Comparison of ENCODE assay signal across 12 cellular contexts in the genomic region with DNA sequence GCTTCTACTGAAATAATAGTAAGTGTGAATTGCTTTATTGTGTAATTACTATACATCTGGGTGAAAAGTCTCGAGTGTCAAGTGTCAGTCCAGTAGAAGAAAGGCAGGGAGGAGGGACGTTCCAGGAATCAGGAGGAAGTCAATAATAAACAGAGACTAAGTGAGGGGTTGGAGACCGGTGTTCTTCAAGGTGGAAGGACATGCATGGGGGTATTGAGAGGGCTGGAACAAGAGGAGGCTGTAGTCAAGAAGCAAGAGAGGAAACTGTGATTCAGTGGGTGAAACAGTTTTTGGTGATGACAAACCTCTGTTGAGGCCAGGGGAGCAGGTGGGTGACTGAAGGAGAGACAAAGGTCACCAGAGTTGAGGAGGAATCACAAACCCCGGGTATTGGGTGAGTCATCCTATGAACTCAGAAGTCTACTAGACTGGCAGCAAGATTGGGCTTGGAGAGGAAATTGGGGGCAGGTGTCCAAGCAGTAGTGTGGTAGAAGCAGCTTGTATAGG. TPM values are rescaled to one million over a fixed set of nuclear protein-coding genes. Genes with fewer than 3 reads are reported as not detected.
DNase-seq lines count a peak whose midpoint lies in the region; ATAC-seq and TF ChIP-seq lines count a peak whose summit lies in the region.
"Had no signal": no experiment of that assay in that cellular context is flagged by ENCODE, and none has a peak within 500 bp of the region (broad histone marks: within the 10 kb centered on the region; RNA-seq: fewer than 3 reads in every experiment).

No MANE protein-coding gene starts in this region.

- H3K27me3 ChIP-seq in tibial artery, result peaks cover 0 to 11% of the 10 kb centered on the region in 2 donors
- H3K27me3 ChIP-seq: colonic mucosa had no signal

- no peak overlapping the region for H3K27ac ChIP-seq in tibial artery
- H3K27ac ChIP-seq: colonic mucosa had no signal

- ATAC-seq in GM18909 (IDR thresholded peaks at IDR 0.05; ENCODE audit: poor library complexity, unreplicated experiment), result peak; percentile 68
- ATAC-seq: right cardiac atrium had no signal

- no peak for TF ChIP-seq CTCF in tibial artery (IDR thresholded peaks at IDR 0.05)
- no peak for TF ChIP-seq CTCF in glutamatergic neuron (IDR thresholded peaks at IDR 0.05; ENCODE audit: partially characterized antibody, unreplicated experiment)

- H3K36me3 Mint-ChIP-seq in activated T-cell treated with anti-CD3 and anti-CD28 coated beads, Interleukin-2, amount 50 U/mL, for 24 hours (ENCODE audit: low read depth), result no peaks in the 10 kb centered on the region
- H3K36me3 Mint-ChIP-seq in glutamatergic neuron (ENCODE audit: unreplicated experiment), result no peaks in the 10 kb centered on the region

- H3K4me3 ChIP-seq in tibial artery, result no peak overlapping the region
- H3K4me3 ChIP-seq: colonic mucosa had no signal

- H3K4me3 Mint-ChIP-seq in activated T-cell treated with anti-CD3 and anti-CD28 coated beads, Interleukin-2, amount 50 U/mL, for 24 hours, result peak overlapping the region; percentile 11
- no peak overlapping the region for H3K4me3 Mint-ChIP-seq in glutamatergic neuron (ENCODE audit: unreplicated experiment)

- peak overlapping the region; percentile 90 for H3K27ac Mint-ChIP-seq in activated T-cell treated with anti-CD3 and anti-CD28 coated beads, Interleukin-2, amount 50 U/mL, for 24 hours
- H3K27ac Mint-ChIP-seq in glutamatergic neuron (ENCODE audit: unreplicated experiment), result no peak overlapping the region

- no peaks in the 10 kb centered on the region for H3K36me3 ChIP-seq in tibial artery
- H3K36me3 ChIP-seq: colonic mucosa had no signal

- no peaks in the 10 kb centered on the region for H3K9me3 ChIP-seq in tibial artery
- H3K9me3 ChIP-seq: colonic mucosa had no signal

- DNase-seq in HPDE6-E6E7 (ENCODE audit: extremely low spot score) (peak; percentile 45), tibial artery (no peak), glutamatergic neuron (no peak), HuH-7.5 (ENCODE audit: low spot score) (no peak), SK-N-DZ (ENCODE audit: low spot score) (no peak)
- DNase-seq in activated T-cell treated with anti-CD3 and anti-CD28 coated beads, Interleukin-2, amount 50 U/mL, for 24 hours, result peak; percentile 45
- DNase-seq in stimulated activated CD4-positive, alpha-beta T cell treated with anti-CD3 and anti-CD28 coated beads, Interleukin-1b, Interleukin-23, amount 100 ng/mL, for 24 hours (ENCODE audit: low read depth in 4 of 4, low spot score in 1 of 4), result peak in 3 of 4 experiments; percentile 18 to 59 (median 20)
- DNase-seq: colonic mucosa, NCI-H1436 treated with DMSO at 0.1 percent for 48 hours, right cardiac atrium, T1000 had no signal

- H3K4me1 Mint-ChIP-seq in activated T-cell treated with anti-CD3 and anti-CD28 coated beads, Interleukin-2, amount 50 U/mL, for 24 hours (ENCODE audit: low read depth), result peaks cover 23% of the 10 kb centered on the region
- H3K4me1 Mint-ChIP-seq in glutamatergic neuron (ENCODE audit: low read depth, unreplicated experiment), result no peaks in the 10 kb centered on the region

- H3K9me3 Mint-ChIP-seq in activated T-cell treated with anti-CD3 and anti-CD28 coated beads, Interleukin-2, amount 50 U/mL, for 24 hours, result no peaks in the 10 kb centered on the region
- peaks cover 2% of the 10 kb centered on the region for H3K9me3 Mint-ChIP-seq in glutamatergic neuron (ENCODE audit: unreplicated experiment)

- peaks cover 23% of the 10 kb centered on the region for H3K27me3 Mint-ChIP-seq in activated T-cell treated with anti-CD3 and anti-CD28 coated beads, Interleukin-2, amount 50 U/mL, for 24 hours
- H3K27me3 Mint-ChIP-seq in glutamatergic neuron (ENCODE audit: unreplicated experiment), result peaks cover 4% of the 10 kb centered on the region

- intact Hi-C loops in tibial artery (cut with DNase I; ENCODE audit: low total_unique reads), result no loop called here

- H3K4me1 ChIP-seq in tibial artery, result no peaks in the 10 kb centered on the region
- H3K4me1 ChIP-seq: colonic mucosa had no signal

RNA-seq across cellular contexts. Expression of a gene that starts 11.6 kb away (rescaled TPM):
- 164 TPM for total RNA-seq in glutamatergic neuron (ENCODE audit: unreplicated experiment)
- polyA plus RNA-seq in SK-N-DZ (2014; cell fraction: cytosol; rRNA removed), result 49.6 and 50.5 TPM in 2 replicates
- 80.5 and 89.5 TPM in 2 replicates for polyA plus RNA-seq in SK-N-DZ (2014; cell fraction: nucleus; rRNA removed)

RNA-seq across cellular contexts. Expression of a gene that starts 27.2 kb away (rescaled TPM):
- 2.3 TPM for total RNA-seq in glutamatergic neuron (ENCODE audit: unreplicated experiment)
- polyA plus RNA-seq in SK-N-DZ (2014; cell fraction: cytosol; rRNA removed), result 13.3 and 13.8 TPM in 2 replicates
- polyA plus RNA-seq in SK-N-DZ (2014; cell fraction: nucleus; rRNA removed), result 6.0 and 7.1 TPM in 2 replicates

RNA-seq across cellular contexts. Expression of a gene that starts 39.6 kb away (rescaled TPM):
- total RNA-seq in glutamatergic neuron (ENCODE audit: unreplicated experiment), result 12.7 TPM
- polyA plus RNA-seq in SK-N-DZ (2014; cell fraction: cytosol; rRNA removed), result 20.4 and 33.5 TPM in 2 replicates
- polyA plus RNA-seq in SK-N-DZ (2014; cell fraction: nucleus; rRNA removed), result 23.3 and 50.7 TPM in 2 replicates

RNA-seq across cellular contexts. Expression of a gene that starts 45.9 kb away (rescaled TPM):
- 219 TPM for total RNA-seq in glutamatergic neuron (ENCODE audit: unreplicated experiment)
- polyA plus RNA-seq in SK-N-DZ (2014; cell fraction: cytosol; rRNA removed), result 284 and 377 TPM in 2 replicates
- 228 and 275 TPM in 2 replicates for polyA plus RNA-seq in SK-N-DZ (2014; cell fraction: nucleus; rRNA removed)

Comparison
In these comparisons a context has a peak if more than half of its experiments do, and no peak if none do; other contexts are left out.
1. DNase-seq: peak in HPDE6-E6E7 (single experiment), activated T-cell treated with anti-CD3 and anti-CD28 coated beads, Interleukin-2, amount 50 U/mL, for 24 hours (single experiment) and stimulated activated CD4-positive, alpha-beta T cell treated with anti-CD3 and anti-CD28 coated beads, Interleukin-1b, Interleukin-23, amount 100 ng/mL, for 24 hours (3 of 4); none in tibial artery (0 of 2), glutamatergic neuron (single experiment), HuH-7.5 (single experiment) and SK-N-DZ (single experiment).